Comparison of ENCODE assay signal across 8 cellular contexts in genomic region chr11:66266378-66267038, GRCh38. TPM values are rescaled to one million over a fixed set of nuclear protein-coding genes. Genes with fewer than 3 reads are reported as not detected.
A peak's percentile ranks its signal among the peaks of the same experiment; 100 is the strongest.
DNase-seq lines count a peak whose midpoint lies in the region; ATAC-seq and TF ChIP-seq lines count a peak whose summit lies in the region.

No MANE protein-coding gene starts in this region.

- no peaks in the 10 kb centered on the region for H3K36me3 Mint-ChIP-seq in type B pancreatic cell

- H3K4me3 Mint-ChIP-seq in type B pancreatic cell: peak overlapping the region; percentile 97

- ATAC-seq in Right ventricle myocardium superior (ENCODE audit: poor library complexity): no peak
- ATAC-seq in GM18498 (IDR thresholded peaks at IDR 0.05; ENCODE audit: unreplicated experiment): no peak
- ATAC-seq in GM18502 (IDR thresholded peaks at IDR 0.05; ENCODE audit: poor library complexity, unreplicated experiment): no peak

- H3K9me3 Mint-ChIP-seq in type B pancreatic cell: no peaks in the 10 kb centered on the region

- TF ChIP-seq CTCF in cardiac muscle cell (IDR thresholded peaks at IDR 0.05; ENCODE audit: low read depth, low read length) (no peak), astrocyte of the spinal cord (IDR thresholded peaks at IDR 0.05; ENCODE audit: low read depth, low read length) (no peak), type B pancreatic cell (conservative IDR thresholded peaks at IDR 0.05) (no peak)

- no peaks in the 10 kb centered on the region for H3K9me3 ChIP-seq in cardiac muscle cell (ENCODE audit: low read depth)

- no peaks in the 10 kb centered on the region for H3K27me3 ChIP-seq in cardiac muscle cell

- H3K27ac ChIP-seq in cardiac muscle cell: peak overlapping the region; percentile 81

- peaks cover 10% of the 10 kb centered on the region for H3K4me1 Mint-ChIP-seq in type B pancreatic cell (ENCODE audit: unreplicated experiment)

- in situ Hi-C loops in astrocyte of the spinal cord (cut with HindIII; ENCODE audit: low sequenced_read_pairs): no loop called here

- H3K27ac Mint-ChIP-seq in type B pancreatic cell: peak overlapping the region; percentile 74

- H3K4me1 ChIP-seq in cardiac muscle cell (ENCODE audit: low read depth): peaks cover 7% of the 10 kb centered on the region

- no peaks in the 10 kb centered on the region for H3K27me3 Mint-ChIP-seq in type B pancreatic cell

- no peaks in the 10 kb centered on the region for H3K36me3 ChIP-seq in cardiac muscle cell

- DNase-seq in cardiac muscle cell (ENCODE audit: low read depth in 1 of 2, low spot score in 1 of 2): no peak
- DNase-seq in Right ventricle myocardium superior: no peak
- DNase-seq in astrocyte of the spinal cord (ENCODE audit: low read depth, low spot score): no peak
- DNase-seq in medulla oblongata (ENCODE audit: extremely low spot score): peak; percentile 9
- no peak for DNase-seq in type B pancreatic cell (ENCODE audit: extremely low spot score, unreplicated experiment)
- no peak for DNase-seq in NOMO-1 treated with dmso at 0.1 percent for 144 hours (lab: John Stamatoyannopoulos, UW; ENCODE audit: unreplicated experiment)

- H3K4me3 ChIP-seq in cardiac muscle cell (no peak overlapping the region), astrocyte of the spinal cord (ENCODE audit: low read depth, low read length) (peak overlapping the region; percentile 66)

- intact Hi-C loops in Right ventricle myocardium superior (cut with DNase I): no loop called here

RNA-seq across cellular contexts. Expression of gene RAB1B, which starts 1.9 kb away (rescaled TPM):
- total RNA-seq in cardiac muscle cell (103 and 135 TPM in 2 replicates), Right ventricle myocardium superior (114 TPM), type B pancreatic cell (ENCODE audit: low replicate concordance) (96.4 and 122 TPM in 2 replicates)
- polyA plus RNA-seq in cardiac muscle cell: 17.3 and 21.0 TPM in 2 replicates

RNA-seq across cellular contexts. Expression of gene KLC2, which starts 9.0 kb away (rescaled TPM):
- total RNA-seq in cardiac muscle cell (29.7 and 33.9 TPM in 2 replicates), Right ventricle myocardium superior (30.7 TPM), type B pancreatic cell (ENCODE audit: low replicate concordance) (31.1 and 49.6 TPM in 2 replicates)
- polyA plus RNA-seq in cardiac muscle cell: 41.6 and 46.4 TPM in 2 replicates

RNA-seq across cellular contexts. Expression of gene CNIH2, which starts 11.5 kb away (rescaled TPM):
- total RNA-seq in cardiac muscle cell: 2.1 and 2.7 TPM in 2 replicates
- 3.3 and 8.9 TPM in 2 replicates for polyA plus RNA-seq in cardiac muscle cell
- not detected for total RNA-seq in Right ventricle myocardium superior
- total RNA-seq in type B pancreatic cell (ENCODE audit: low replicate concordance): 21.3 and 23.2 TPM in 2 replicates

RNA-seq across cellular contexts. Expression of gene YIF1A, which starts 22.4 kb away (rescaled TPM):
- total RNA-seq in cardiac muscle cell (68.2 and 121 TPM in 2 replicates), Right ventricle myocardium superior (38.4 TPM), type B pancreatic cell (ENCODE audit: low replicate concordance) (87.0 and 133 TPM in 2 replicates)
- polyA plus RNA-seq in cardiac muscle cell: 116 and 147 TPM in 2 replicates

RNA-seq across cellular contexts. Expression of gene TMEM151A, which starts 25.2 kb away (rescaled TPM):
- 2.6 and 3.5 TPM in 2 replicates for total RNA-seq in cardiac muscle cell
- polyA plus RNA-seq in cardiac muscle cell: 0.87 and 2.0 TPM in 2 replicates
- total RNA-seq in Right ventricle myocardium superior: not detected
- 2.1 and 2.6 TPM in 2 replicates for total RNA-seq in type B pancreatic cell (ENCODE audit: low replicate concordance)
